Comparison of ENCODE assay signal across 8 cellular contexts in genomic region chr19:18683109-18683954, GRCh38. TPM values are rescaled to one million over a fixed set of nuclear protein-coding genes. Genes with fewer than 3 reads are reported as not detected.
DNase-seq lines count a peak whose midpoint lies in the region; ATAC-seq and TF ChIP-seq lines count a peak whose summit lies in the region.

CRTC1 (plus strand) TSS chr19:18683680; CDS start chr19:18683703, 23 bp downstream.

- H3K27ac Mint-ChIP-seq in nephron progenitor cell: no peak within 1 kb of the TSS

- peaks cover 30% of the 10 kb centered on the region for H3K4me1 Mint-ChIP-seq in nephron progenitor cell

- H3K36me3 Mint-ChIP-seq in nephron progenitor cell (ENCODE audit: low read depth): no peaks in the 10 kb centered on the region

- peaks cover 7% of the 10 kb centered on the region for H3K27me3 Mint-ChIP-seq in nephron progenitor cell (ENCODE audit: low read depth, poor library complexity)

- TF ChIP-seq CTCF in RWPE1 (conservative IDR thresholded peaks at IDR 0.05; ENCODE audit: low read depth) (no peak), nephron progenitor cell (IDR thresholded peaks at IDR 0.05) (no peak)

- no peaks in the 10 kb centered on the region for H3K9me3 Mint-ChIP-seq in nephron progenitor cell

- DNase-seq in DMS 273 treated with DMSO at 0.1 percent for 48 hours (lab: John Stamatoyannopoulos, UW) (peak; percentile 28), LHCN-M2 (ENCODE audit: low read depth) (peak; percentile 79), RWPE1 (ENCODE audit: low spot score) (peak; percentile 98), fibroblast of the conjunctiva (ENCODE audit: low read depth) (peak; percentile 80), nephron progenitor cell (peak; percentile 94)
- peak; percentile 94 for DNase-seq in activated effector memory CD4-positive, alpha-beta T cell treated with Interleukin-2 at 50 U/mL for 16 hours
- peak; percentile 94 for DNase-seq in stimulated activated naive CD8-positive, alpha-beta T cell treated with anti-CD3 and anti-CD28 coated beads, Interleukin-15, Interleukin-2, amounts not matched to agents 100 U/mL and 50 U/mL, for 24 hours

- peak; percentile 57 for ATAC-seq in GM21737 (IDR thresholded peaks at IDR 0.05; ENCODE audit: unreplicated experiment)
- ATAC-seq in stimulated activated naive CD8-positive, alpha-beta T cell treated with anti-CD3 and anti-CD28 coated beads, Interleukin-15, Interleukin-2, amounts not matched to agents 100 U/mL and 50 U/mL, for 24 hours: peak; percentile 71

- POLR2A ChIA-PET in RWPE1 (lab: Yijun Ruan, JAX; ENCODE audit: low non-redundant PET): no interaction called here

- CTCF ChIA-PET in RWPE1 (lab: Yijun Ruan, JAX): interaction anchor here (0.6 kb wide), 2 partner anchors 254 to 465 kb away, joined by 3 to 4 read pairs; no protein-coding TSS in a partner anchor

- H3K4me3 Mint-ChIP-seq in nephron progenitor cell: peak within 1 kb of the TSS; percentile 88

- H3K27ac ChIP-seq in RWPE1: peak within 1 kb of the TSS; percentile 83

RNA-seq across cellular contexts. Expression of gene CRTC1, which starts in this region (rescaled TPM):
- 1.7 and 2.0 TPM in 2 replicates for total RNA-seq in LHCN-M2 (2014; rRNA removed)
- 7.6 TPM for polyA plus RNA-seq in LHCN-M2 (2012)

Comparison
In these comparisons a context has a peak if more than half of its experiments do, and no peak if none do; other contexts are left out.
1. Peak in every context shown above with its lines: DNase-seq, ATAC-seq and H3K27ac ChIP-seq.
2. DNase-seq: peak in every context shown above with its lines; median percentile 98 in RWPE1; 94 in activated effector memory CD4-positive, alpha-beta T cell treated with Interleukin-2 at 50 U/mL for 16 hours; 94 in nephron progenitor cell; 94 in stimulated activated naive CD8-positive, alpha-beta T cell treated with anti-CD3 and anti-CD28 coated beads, Interleukin-15, Interleukin-2, amounts not matched to agents 100 U/mL and 50 U/mL, for 24 hours; 80 in fibroblast of the conjunctiva; 79 in LHCN-M2; 28 in DMS 273 treated with DMSO at 0.1 percent for 48 hours.